1 cellular context compared by ENCODE assay signal in the genomic region with DNA sequence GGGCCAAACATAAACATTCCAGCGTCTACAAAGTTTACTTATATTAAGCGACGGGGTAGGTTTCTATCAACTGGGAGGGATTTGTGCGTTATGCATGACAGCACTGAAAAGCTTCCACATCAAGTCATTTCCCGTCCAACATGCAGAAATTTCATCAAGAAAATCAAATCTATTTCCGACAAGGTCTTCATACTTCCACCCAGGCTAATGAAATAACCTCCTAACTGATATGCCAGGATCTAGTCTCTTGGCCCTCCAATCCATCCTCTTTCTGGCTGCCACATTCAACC.
TF ChIP-seq lines count a peak whose summit lies in the region.

No MANE protein-coding gene starts in this region.

TF ChIP-seq in SK-N-SH treated with all-trans-retinoic acid at 6 μM for 48 hours, 23 proteins besides CTCF, POLR2A, EP300 and RAD21 (continued from another document):
- TF ChIP-seq CREB5 (CRISPR knock-in tag; IDR thresholded peaks at IDR 0.05; ENCODE audit: low read depth), result no peak
- no peak for TF ChIP-seq OSR1 (CRISPR knock-in tag; IDR thresholded peaks at IDR 0.05)
- TF ChIP-seq ZNF8 (CRISPR knock-in tag; IDR thresholded peaks at IDR 0.05), result no peak
- no peak for TF ChIP-seq RARB (CRISPR knock-in tag; IDR thresholded peaks at IDR 0.05)
- TF ChIP-seq GLIS3 (CRISPR knock-in tag; IDR thresholded peaks at IDR 0.05), result no peak
- TF ChIP-seq TOX (CRISPR knock-in tag; IDR thresholded peaks at IDR 0.05; ENCODE audit: borderline replicate concordance), result no peak
- TF ChIP-seq SNAI2 (CRISPR knock-in tag; IDR thresholded peaks at IDR 0.05), result no peak
- TF ChIP-seq ZNF565 (CRISPR knock-in tag; conservative IDR thresholded peaks at IDR 0.05; ENCODE audit: low read depth), result no peak
- TF ChIP-seq ESRRG (CRISPR knock-in tag; IDR thresholded peaks at IDR 0.05), result no peak
- no peak for TF ChIP-seq ARNTL (CRISPR knock-in tag; IDR thresholded peaks at IDR 0.05; ENCODE audit: borderline replicate concordance, low read depth)
- TF ChIP-seq ZNF70 (CRISPR knock-in tag; IDR thresholded peaks at IDR 0.05), result no peak
- TF ChIP-seq, protein P1, sequence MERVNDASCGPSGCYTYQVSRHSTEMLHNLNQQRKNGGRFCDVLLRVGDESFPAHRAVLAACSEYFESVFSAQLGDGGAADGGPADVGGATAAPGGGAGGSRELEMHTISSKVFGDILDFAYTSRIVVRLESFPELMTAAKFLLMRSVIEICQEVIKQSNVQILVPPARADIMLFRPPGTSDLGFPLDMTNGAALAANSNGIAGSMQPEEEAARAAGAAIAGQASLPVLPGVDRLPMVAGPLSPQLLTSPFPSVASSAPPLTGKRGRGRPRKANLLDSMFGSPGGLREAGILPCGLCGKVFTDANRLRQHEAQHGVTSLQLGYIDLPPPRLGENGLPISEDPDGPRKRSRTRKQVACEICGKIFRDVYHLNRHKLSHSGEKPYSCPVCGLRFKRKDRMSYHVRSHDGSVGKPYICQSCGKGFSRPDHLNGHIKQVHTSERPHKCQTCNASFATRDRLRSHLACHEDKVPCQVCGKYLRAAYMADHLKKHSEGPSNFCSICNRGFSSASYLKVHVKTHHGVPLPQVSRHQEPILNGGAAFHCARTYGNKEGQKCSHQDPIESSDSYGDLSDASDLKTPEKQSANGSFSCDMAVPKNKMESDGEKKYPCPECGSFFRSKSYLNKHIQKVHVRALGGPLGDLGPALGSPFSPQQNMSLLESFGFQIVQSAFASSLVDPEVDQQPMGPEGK (CRISPR knock-in tag; IDR thresholded peaks at IDR 0.05; ENCODE audit: borderline replicate concordance), result no peak
- TF ChIP-seq ZFP30 (CRISPR knock-in tag; IDR thresholded peaks at IDR 0.05), result no peak
- TF ChIP-seq BACH2 (CRISPR knock-in tag; IDR thresholded peaks at IDR 0.05; ENCODE audit: borderline replicate concordance), result no peak
